In the genomic region with DNA sequence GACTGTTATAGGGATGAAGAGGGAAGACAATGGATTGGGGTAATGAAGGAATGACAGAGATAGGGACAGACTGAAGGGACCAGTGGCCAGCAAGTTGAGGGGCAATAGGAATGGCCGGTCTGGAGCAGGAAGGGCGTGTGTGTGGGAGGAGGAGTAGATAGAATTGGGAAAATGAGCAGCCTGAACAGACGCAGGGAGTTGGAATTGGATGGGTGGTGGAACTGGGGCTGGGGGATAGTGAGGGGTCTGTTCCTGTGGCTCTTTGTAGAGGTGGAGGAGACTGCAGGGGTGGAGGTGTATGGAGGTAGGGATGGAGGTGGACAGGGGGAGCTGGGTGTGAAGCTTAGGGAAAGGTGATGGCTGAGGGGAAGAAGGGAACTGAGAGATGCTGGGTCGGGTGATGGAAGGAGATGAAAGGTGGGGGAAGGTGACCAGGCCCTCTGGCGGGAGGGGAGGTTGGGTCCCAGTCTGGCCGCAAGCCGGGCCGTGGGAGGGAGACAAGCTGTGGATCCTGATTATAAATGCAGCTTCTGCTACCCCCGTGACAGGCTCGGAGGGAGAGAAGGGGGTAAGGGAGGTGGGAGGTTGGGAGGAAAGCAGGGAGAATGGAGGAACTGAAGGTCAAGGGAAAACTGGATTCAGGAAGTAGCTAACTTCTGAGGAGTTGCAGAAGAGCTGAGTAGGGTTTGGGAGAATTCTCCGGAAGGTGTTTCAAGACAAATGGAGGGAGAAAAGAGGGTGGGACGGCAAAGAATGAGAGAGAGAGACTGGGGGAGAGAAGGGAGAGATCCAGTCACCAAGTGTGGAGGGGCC, we compare ENCODE assay signal across 1 cellular context.
TF ChIP-seq lines count a peak whose summit lies in the region.

No MANE protein-coding gene starts in this region.

TF ChIP-seq in GM12878, 131 proteins besides CTCF, POLR2A, EP300 and RAD21 (continued from another document):
- no peak for TF ChIP-seq NR2C2 (IDR thresholded peaks at IDR 0.05; ENCODE audit: borderline replicate concordance, control insufficient read depth, insufficient read length, low read depth)
- TF ChIP-seq BACH1 (IDR thresholded peaks at IDR 0.05; ENCODE audit: borderline replicate concordance): no peak
- TF ChIP-seq, protein P1, sequence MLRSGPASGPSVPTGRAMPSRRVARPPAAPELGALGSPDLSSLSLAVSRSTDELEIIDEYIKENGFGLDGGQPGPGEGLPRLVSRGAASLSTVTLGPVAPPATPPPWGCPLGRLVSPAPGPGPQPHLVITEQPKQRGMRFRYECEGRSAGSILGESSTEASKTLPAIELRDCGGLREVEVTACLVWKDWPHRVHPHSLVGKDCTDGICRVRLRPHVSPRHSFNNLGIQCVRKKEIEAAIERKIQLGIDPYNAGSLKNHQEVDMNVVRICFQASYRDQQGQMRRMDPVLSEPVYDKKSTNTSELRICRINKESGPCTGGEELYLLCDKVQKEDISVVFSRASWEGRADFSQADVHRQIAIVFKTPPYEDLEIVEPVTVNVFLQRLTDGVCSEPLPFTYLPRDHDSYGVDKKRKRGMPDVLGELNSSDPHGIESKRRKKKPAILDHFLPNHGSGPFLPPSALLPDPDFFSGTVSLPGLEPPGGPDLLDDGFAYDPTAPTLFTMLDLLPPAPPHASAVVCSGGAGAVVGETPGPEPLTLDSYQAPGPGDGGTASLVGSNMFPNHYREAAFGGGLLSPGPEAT (IDR thresholded peaks at IDR 0.05; ENCODE audit: low read depth): 0 out of 2 replicates have a peak, but pooled peaks have one; percentile 26
- no peak for TF ChIP-seq RBBP5 (conservative IDR thresholded peaks at IDR 0.05)
- TF ChIP-seq SMAD5 (IDR thresholded peaks at IDR 0.05; ENCODE audit: low read depth): no peak
- no peak for TF ChIP-seq GATAD2B (conservative IDR thresholded peaks at IDR 0.05; ENCODE audit: low read depth)
- no peak for TF ChIP-seq CHD1 (IDR thresholded peaks at IDR 0.05; ENCODE audit: low read depth, low read length)
- TF ChIP-seq IRF4 (IDR thresholded peaks at IDR 0.05; ENCODE audit: low read depth, low read length): no peak
- no peak for TF ChIP-seq CHD2 (IDR thresholded peaks at IDR 0.05; ENCODE audit: borderline replicate concordance, low read depth, low read length)
- no peak for TF ChIP-seq EED (IDR thresholded peaks at IDR 0.05; ENCODE audit: low read depth)
- TF ChIP-seq HCFC1 (IDR thresholded peaks at IDR 0.05; ENCODE audit: low read length): no peak
- no peak for TF ChIP-seq ZNF622 (IDR thresholded peaks at IDR 0.05)
- TF ChIP-seq BHLHE40 (IDR thresholded peaks at IDR 0.05; ENCODE audit: borderline replicate concordance in 1 of 2, low read depth in 2 of 2, low read length in 1 of 2): 0 out of 4 replicates have a peak, but pooled peaks of 1 of the 2 experiments have one; percentile 11
- no peak for TF ChIP-seq STAT3 (IDR thresholded peaks at IDR 0.05; ENCODE audit: low read depth, low read length)
- TF ChIP-seq ASH2L (IDR thresholded peaks at IDR 0.05; ENCODE audit: borderline replicate concordance, low read depth): no peak
- no peak for TF ChIP-seq YY1 (IDR thresholded peaks at IDR 0.05; ENCODE audit: low read depth, low read length)
- no peak for TF ChIP-seq ZNF24 (IDR thresholded peaks at IDR 0.05)
- TF ChIP-seq, protein P2, sequence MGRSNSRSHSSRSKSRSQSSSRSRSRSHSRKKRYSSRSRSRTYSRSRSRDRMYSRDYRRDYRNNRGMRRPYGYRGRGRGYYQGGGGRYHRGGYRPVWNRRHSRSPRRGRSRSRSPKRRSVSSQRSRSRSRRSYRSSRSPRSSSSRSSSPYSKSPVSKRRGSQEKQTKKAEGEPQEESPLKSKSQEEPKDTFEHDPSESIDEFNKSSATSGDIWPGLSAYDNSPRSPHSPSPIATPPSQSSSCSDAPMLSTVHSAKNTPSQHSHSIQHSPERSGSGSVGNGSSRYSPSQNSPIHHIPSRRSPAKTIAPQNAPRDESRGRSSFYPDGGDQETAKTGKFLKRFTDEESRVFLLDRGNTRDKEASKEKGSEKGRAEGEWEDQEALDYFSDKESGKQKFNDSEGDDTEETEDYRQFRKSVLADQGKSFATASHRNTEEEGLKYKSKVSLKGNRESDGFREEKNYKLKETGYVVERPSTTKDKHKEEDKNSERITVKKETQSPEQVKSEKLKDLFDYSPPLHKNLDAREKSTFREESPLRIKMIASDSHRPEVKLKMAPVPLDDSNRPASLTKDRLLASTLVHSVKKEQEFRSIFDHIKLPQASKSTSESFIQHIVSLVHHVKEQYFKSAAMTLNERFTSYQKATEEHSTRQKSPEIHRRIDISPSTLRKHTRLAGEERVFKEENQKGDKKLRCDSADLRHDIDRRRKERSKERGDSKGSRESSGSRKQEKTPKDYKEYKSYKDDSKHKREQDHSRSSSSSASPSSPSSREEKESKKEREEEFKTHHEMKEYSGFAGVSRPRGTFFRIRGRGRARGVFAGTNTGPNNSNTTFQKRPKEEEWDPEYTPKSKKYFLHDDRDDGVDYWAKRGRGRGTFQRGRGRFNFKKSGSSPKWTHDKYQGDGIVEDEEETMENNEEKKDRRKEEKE (IDR thresholded peaks at IDR 0.05): no peak
- TF ChIP-seq SIX5 (IDR thresholded peaks at IDR 0.05; ENCODE audit: low read depth, low read length, severe bottlenecking): no peak
- no peak for TF ChIP-seq POLR2AphosphoS2 (IDR thresholded peaks at IDR 0.05; ENCODE audit: low read depth, low read length)
- TF ChIP-seq, protein P3, sequence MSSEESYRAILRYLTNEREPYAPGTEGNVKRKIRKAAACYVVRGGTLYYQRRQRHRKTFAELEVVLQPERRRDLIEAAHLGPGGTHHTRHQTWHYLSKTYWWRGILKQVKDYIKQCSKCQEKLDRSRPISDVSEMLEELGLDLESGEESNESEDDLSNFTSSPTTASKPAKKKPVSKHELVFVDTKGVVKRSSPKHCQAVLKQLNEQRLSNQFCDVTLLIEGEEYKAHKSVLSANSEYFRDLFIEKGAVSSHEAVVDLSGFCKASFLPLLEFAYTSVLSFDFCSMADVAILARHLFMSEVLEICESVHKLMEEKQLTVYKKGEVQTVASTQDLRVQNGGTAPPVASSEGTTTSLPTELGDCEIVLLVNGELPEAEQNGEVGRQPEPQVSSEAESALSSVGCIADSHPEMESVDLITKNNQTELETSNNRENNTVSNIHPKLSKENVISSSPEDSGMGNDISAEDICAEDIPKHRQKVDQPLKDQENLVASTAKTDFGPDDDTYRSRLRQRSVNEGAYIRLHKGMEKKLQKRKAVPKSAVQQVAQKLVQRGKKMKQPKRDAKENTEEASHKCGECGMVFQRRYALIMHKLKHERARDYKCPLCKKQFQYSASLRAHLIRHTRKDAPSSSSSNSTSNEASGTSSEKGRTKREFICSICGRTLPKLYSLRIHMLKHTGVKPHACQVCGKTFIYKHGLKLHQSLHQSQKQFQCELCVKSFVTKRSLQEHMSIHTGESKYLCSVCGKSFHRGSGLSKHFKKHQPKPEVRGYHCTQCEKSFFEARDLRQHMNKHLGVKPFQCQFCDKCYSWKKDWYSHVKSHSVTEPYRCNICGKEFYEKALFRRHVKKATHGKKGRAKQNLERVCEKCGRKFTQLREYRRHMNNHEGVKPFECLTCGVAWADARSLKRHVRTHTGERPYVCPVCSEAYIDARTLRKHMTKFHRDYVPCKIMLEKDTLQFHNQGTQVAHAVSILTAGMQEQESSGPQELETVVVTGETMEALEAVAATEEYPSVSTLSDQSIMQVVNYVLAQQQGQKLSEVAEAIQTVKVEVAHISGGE (CRISPR knock-in tag; IDR thresholded peaks at IDR 0.05): no peak
- no peak for TF ChIP-seq POLR2AphosphoS5 (IDR thresholded peaks at IDR 0.05; ENCODE audit: low read length)
- TF ChIP-seq, protein P4, sequence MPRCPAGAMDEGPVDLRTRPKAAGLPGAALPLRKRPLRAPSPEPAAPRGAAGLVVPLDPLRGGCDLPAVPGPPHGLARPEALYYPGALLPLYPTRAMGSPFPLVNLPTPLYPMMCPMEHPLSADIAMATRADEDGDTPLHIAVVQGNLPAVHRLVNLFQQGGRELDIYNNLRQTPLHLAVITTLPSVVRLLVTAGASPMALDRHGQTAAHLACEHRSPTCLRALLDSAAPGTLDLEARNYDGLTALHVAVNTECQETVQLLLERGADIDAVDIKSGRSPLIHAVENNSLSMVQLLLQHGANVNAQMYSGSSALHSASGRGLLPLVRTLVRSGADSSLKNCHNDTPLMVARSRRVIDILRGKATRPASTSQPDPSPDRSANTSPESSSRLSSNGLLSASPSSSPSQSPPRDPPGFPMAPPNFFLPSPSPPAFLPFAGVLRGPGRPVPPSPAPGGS (IDR thresholded peaks at IDR 0.05; ENCODE audit: borderline replicate concordance, insufficient read depth, low read depth, low read length, poor library complexity, severe bottlenecking): no peak
- 0 out of 2 replicates have a peak, but pooled peaks have one; percentile 64 for TF ChIP-seq NBN (IDR thresholded peaks at IDR 0.05)
- no peak for TF ChIP-seq ZSCAN29 (IDR thresholded peaks at IDR 0.05)
- TF ChIP-seq, protein P5, sequence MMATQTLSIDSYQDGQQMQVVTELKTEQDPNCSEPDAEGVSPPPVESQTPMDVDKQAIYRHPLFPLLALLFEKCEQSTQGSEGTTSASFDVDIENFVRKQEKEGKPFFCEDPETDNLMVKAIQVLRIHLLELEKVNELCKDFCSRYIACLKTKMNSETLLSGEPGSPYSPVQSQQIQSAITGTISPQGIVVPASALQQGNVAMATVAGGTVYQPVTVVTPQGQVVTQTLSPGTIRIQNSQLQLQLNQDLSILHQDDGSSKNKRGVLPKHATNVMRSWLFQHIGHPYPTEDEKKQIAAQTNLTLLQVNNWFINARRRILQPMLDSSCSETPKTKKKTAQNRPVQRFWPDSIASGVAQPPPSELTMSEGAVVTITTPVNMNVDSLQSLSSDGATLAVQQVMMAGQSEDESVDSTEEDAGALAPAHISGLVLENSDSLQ (IDR thresholded peaks at IDR 0.05): no peak
- TF ChIP-seq, protein P6, sequence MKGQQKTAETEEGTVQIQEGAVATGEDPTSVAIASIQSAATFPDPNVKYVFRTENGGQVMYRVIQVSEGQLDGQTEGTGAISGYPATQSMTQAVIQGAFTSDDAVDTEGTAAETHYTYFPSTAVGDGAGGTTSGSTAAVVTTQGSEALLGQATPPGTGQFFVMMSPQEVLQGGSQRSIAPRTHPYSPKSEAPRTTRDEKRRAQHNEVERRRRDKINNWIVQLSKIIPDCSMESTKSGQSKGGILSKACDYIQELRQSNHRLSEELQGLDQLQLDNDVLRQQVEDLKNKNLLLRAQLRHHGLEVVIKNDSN (IDR thresholded peaks at IDR 0.05; ENCODE audit: borderline replicate concordance, extremely low read length, insufficient read depth, low read depth, low read length): no peak
TF ChIP-seq in GM12878: peak in this region for 8.
